In genomic region chr18:73047688-73048087, GRCh38 we compare ENCODE assay signal across 13 cellular contexts.
"Had no signal": no experiment of that assay in that cellular context is flagged by ENCODE, and none has a peak within 500 bp of the region (broad histone marks: within the 10 kb centered on the region; RNA-seq: fewer than 3 reads in every experiment).

No MANE protein-coding gene starts in this region.

- H3K4me3 Mint-ChIP-seq: activated naive CD8-positive, alpha-beta T cell; activated T-cell treated with anti-CD3 and anti-CD28 coated beads, Interleukin-2, amount 50 U/mL, for 72 hours; neural crest cell; stimulated activated naive CD8-positive, alpha-beta T cell treated with anti-CD3 and anti-CD28 coated beads, Interleukin-15, Interleukin-2, amounts not matched to agents 100 ng/mL and 50 ng/mL, for 24 hours had no signal

- DNase-seq: activated CD4-positive, alpha-beta T cell treated with anti-CD3 and anti-CD28 coated beads, Interleukin-2, amount 50 U/mL, for 4 hours; activated gamma-delta T cell treated with Interleukin-2 at 50 U/mL for 16 hours; activated T-cell treated with anti-CD3 and anti-CD28 coated beads, Interleukin-2, amount 50 U/mL, for 72 hours; cerebellar nuclear complex; cortex of kidney; erythroblast; foreskin melanocyte; head of caudate nucleus had no signal

- H3K4me1 ChIP-seq: prostate gland, tibial nerve had no signal

- H3K36me3 Mint-ChIP-seq: activated naive CD8-positive, alpha-beta T cell had no signal

- H3K36me3 ChIP-seq: prostate gland, tibial nerve had no signal

- H3K27me3 Mint-ChIP-seq: activated naive CD8-positive, alpha-beta T cell; stimulated activated naive CD8-positive, alpha-beta T cell treated with anti-CD3 and anti-CD28 coated beads, Interleukin-15, Interleukin-2, amounts not matched to agents 100 ng/mL and 50 ng/mL, for 24 hours had no signal

- H3K27ac ChIP-seq: prostate gland, tibial nerve had no signal

- H3K27me3 ChIP-seq: tibial nerve had no signal

- H3K9me3 ChIP-seq: prostate gland had no signal

- H3K4me3 ChIP-seq: prostate gland, tibial nerve had no signal

- H3K27ac Mint-ChIP-seq: activated naive CD8-positive, alpha-beta T cell; activated T-cell treated with anti-CD3 and anti-CD28 coated beads, Interleukin-2, amount 50 U/mL, for 72 hours; stimulated activated naive CD8-positive, alpha-beta T cell treated with anti-CD3 and anti-CD28 coated beads, Interleukin-15, Interleukin-2, amounts not matched to agents 100 ng/mL and 50 ng/mL, for 24 hours had no signal
